Comparison of ENCODE assay signal across 2 cellular contexts in the genomic region with DNA sequence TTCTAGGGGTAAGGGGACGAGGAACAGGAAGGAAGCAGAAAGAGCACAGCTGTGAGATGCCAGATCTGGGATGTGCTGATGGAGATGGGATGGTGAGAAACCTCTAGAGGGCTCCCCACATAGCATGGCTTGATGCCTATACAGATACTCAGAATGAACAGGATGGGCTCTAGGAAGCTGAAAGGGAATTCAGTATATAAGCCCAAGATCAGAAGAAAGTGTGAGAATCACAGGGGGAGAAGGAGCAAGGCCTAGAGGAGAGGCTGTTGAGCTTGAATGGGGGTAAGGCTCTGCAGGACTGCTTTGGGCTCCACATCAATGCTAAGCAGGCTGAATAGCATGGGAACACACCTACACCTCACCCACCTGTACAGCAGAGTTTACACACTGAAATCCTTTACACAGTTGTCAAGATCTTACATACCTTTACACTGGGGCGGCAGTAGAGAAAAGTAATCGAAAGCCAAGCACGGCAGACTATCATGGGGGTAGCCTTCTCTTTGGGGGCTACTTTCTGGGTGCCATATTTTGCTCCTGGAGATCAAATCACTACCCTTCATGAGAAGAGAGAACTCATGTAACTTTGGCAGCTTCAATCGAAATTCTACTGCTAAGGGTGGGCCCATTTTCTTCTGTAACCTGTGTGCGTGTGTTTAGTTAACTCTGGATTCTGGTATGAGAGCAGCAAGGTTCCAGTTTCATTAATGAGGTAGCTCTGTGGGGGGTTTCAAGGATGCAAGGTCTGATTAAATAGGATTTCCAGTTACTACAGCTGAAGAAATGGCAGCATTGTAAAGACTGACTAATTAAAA.
TF ChIP-seq lines count a peak whose summit lies in the region.

No MANE protein-coding gene starts in this region.

TF ChIP-seq in SK-N-SH treated with all-trans-retinoic acid at 6 μM for 48 hours, 23 proteins besides CTCF, POLR2A, EP300 and RAD21:
- TF ChIP-seq, protein P1, sequence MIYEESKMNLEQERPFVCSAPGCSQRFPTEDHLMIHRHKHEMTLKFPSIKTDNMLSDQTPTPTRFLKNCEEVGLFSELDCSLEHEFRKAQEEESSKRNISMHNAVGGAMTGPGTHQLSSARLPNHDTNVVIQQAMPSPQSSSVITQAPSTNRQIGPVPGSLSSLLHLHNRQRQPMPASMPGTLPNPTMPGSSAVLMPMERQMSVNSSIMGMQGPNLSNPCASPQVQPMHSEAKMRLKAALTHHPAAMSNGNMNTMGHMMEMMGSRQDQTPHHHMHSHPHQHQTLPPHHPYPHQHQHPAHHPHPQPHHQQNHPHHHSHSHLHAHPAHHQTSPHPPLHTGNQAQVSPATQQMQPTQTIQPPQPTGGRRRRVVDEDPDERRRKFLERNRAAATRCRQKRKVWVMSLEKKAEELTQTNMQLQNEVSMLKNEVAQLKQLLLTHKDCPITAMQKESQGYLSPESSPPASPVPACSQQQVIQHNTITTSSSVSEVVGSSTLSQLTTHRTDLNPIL (CRISPR knock-in tag; IDR thresholded peaks at IDR 0.05; ENCODE audit: low read depth), result no peak
- TF ChIP-seq CSDC2 (CRISPR knock-in tag; IDR thresholded peaks at IDR 0.05) (no peak), ZC3H10 (CRISPR knock-in tag; IDR thresholded peaks at IDR 0.05) (no peak), SNAI2 (CRISPR knock-in tag; IDR thresholded peaks at IDR 0.05) (no peak), ZNF565 (CRISPR knock-in tag; conservative IDR thresholded peaks at IDR 0.05; ENCODE audit: low read depth) (no peak), ARNTL (CRISPR knock-in tag; IDR thresholded peaks at IDR 0.05; ENCODE audit: borderline replicate concordance, low read depth) (no peak), GLIS3 (CRISPR knock-in tag; IDR thresholded peaks at IDR 0.05) (no peak), PPARA (CRISPR knock-in tag; IDR thresholded peaks at IDR 0.05; ENCODE audit: borderline replicate concordance) (no peak), ESRRG (CRISPR knock-in tag; IDR thresholded peaks at IDR 0.05) (no peak), ZFP3 (CRISPR knock-in tag; IDR thresholded peaks at IDR 0.05) (no peak), ZNF8 (CRISPR knock-in tag; IDR thresholded peaks at IDR 0.05) (no peak)
- TF ChIP-seq, protein P2, sequence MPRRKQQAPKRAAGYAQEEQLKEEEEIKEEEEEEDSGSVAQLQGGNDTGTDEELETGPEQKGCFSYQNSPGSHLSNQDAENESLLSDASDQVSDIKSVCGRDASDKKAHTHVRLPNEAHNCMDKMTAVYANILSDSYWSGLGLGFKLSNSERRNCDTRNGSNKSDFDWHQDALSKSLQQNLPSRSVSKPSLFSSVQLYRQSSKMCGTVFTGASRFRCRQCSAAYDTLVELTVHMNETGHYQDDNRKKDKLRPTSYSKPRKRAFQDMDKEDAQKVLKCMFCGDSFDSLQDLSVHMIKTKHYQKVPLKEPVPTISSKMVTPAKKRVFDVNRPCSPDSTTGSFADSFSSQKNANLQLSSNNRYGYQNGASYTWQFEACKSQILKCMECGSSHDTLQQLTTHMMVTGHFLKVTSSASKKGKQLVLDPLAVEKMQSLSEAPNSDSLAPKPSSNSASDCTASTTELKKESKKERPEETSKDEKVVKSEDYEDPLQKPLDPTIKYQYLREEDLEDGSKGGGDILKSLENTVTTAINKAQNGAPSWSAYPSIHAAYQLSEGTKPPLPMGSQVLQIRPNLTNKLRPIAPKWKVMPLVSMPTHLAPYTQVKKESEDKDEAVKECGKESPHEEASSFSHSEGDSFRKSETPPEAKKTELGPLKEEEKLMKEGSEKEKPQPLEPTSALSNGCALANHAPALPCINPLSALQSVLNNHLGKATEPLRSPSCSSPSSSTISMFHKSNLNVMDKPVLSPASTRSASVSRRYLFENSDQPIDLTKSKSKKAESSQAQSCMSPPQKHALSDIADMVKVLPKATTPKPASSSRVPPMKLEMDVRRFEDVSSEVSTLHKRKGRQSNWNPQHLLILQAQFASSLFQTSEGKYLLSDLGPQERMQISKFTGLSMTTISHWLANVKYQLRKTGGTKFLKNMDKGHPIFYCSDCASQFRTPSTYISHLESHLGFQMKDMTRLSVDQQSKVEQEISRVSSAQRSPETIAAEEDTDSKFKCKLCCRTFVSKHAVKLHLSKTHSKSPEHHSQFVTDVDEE (CRISPR knock-in tag; IDR thresholded peaks at IDR 0.05), result no peak
- TF ChIP-seq, protein P3, sequence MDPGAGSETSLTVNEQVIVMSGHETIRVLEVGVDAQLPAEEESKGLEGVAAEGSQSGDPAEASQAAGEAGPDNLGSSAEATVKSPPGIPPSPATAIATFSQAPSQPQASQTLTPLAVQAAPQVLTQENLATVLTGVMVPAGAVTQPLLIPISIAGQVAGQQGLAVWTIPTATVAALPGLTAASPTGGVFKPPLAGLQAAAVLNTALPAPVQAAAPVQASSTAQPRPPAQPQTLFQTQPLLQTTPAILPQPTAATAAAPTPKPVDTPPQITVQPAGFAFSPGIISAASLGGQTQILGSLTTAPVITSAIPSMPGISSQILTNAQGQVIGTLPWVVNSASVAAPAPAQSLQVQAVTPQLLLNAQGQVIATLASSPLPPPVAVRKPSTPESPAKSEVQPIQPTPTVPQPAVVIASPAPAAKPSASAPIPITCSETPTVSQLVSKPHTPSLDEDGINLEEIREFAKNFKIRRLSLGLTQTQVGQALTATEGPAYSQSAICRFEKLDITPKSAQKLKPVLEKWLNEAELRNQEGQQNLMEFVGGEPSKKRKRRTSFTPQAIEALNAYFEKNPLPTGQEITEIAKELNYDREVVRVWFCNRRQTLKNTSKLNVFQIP (CRISPR knock-in tag; IDR thresholded peaks at IDR 0.05; ENCODE audit: borderline replicate concordance, low read depth), result no peak
- TF ChIP-seq, protein P4, sequence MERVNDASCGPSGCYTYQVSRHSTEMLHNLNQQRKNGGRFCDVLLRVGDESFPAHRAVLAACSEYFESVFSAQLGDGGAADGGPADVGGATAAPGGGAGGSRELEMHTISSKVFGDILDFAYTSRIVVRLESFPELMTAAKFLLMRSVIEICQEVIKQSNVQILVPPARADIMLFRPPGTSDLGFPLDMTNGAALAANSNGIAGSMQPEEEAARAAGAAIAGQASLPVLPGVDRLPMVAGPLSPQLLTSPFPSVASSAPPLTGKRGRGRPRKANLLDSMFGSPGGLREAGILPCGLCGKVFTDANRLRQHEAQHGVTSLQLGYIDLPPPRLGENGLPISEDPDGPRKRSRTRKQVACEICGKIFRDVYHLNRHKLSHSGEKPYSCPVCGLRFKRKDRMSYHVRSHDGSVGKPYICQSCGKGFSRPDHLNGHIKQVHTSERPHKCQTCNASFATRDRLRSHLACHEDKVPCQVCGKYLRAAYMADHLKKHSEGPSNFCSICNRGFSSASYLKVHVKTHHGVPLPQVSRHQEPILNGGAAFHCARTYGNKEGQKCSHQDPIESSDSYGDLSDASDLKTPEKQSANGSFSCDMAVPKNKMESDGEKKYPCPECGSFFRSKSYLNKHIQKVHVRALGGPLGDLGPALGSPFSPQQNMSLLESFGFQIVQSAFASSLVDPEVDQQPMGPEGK (CRISPR knock-in tag; IDR thresholded peaks at IDR 0.05; ENCODE audit: borderline replicate concordance), result no peak
- TF ChIP-seq, protein P5, sequence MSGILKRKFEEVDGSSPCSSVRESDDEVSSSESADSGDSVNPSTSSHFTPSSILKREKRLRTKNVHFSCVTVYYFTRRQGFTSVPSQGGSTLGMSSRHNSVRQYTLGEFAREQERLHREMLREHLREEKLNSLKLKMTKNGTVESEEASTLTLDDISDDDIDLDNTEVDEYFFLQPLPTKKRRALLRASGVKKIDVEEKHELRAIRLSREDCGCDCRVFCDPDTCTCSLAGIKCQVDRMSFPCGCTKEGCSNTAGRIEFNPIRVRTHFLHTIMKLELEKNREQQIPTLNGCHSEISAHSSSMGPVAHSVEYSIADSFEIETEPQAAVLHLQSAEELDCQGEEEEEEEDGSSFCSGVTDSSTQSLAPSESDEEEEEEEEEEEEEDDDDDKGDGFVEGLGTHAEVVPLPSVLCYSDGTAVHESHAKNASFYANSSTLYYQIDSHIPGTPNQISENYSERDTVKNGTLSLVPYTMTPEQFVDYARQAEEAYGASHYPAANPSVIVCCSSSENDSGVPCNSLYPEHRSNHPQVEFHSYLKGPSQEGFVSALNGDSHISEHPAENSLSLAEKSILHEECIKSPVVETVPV (CRISPR knock-in tag; IDR thresholded peaks at IDR 0.05), result no peak

TF ChIP-seq in SK-N-SH, 30 proteins besides CTCF, POLR2A, EP300 and RAD21:
- TF ChIP-seq, protein P6, sequence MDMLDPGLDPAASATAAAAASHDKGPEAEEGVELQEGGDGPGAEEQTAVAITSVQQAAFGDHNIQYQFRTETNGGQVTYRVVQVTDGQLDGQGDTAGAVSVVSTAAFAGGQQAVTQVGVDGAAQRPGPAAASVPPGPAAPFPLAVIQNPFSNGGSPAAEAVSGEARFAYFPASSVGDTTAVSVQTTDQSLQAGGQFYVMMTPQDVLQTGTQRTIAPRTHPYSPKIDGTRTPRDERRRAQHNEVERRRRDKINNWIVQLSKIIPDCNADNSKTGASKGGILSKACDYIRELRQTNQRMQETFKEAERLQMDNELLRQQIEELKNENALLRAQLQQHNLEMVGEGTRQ (IDR thresholded peaks at IDR 0.05; ENCODE audit: borderline replicate concordance, low read depth, low read length), result no peak
- no peak for TF ChIP-seq JUND (IDR thresholded peaks at IDR 0.05)
- TF ChIP-seq, protein P7, sequence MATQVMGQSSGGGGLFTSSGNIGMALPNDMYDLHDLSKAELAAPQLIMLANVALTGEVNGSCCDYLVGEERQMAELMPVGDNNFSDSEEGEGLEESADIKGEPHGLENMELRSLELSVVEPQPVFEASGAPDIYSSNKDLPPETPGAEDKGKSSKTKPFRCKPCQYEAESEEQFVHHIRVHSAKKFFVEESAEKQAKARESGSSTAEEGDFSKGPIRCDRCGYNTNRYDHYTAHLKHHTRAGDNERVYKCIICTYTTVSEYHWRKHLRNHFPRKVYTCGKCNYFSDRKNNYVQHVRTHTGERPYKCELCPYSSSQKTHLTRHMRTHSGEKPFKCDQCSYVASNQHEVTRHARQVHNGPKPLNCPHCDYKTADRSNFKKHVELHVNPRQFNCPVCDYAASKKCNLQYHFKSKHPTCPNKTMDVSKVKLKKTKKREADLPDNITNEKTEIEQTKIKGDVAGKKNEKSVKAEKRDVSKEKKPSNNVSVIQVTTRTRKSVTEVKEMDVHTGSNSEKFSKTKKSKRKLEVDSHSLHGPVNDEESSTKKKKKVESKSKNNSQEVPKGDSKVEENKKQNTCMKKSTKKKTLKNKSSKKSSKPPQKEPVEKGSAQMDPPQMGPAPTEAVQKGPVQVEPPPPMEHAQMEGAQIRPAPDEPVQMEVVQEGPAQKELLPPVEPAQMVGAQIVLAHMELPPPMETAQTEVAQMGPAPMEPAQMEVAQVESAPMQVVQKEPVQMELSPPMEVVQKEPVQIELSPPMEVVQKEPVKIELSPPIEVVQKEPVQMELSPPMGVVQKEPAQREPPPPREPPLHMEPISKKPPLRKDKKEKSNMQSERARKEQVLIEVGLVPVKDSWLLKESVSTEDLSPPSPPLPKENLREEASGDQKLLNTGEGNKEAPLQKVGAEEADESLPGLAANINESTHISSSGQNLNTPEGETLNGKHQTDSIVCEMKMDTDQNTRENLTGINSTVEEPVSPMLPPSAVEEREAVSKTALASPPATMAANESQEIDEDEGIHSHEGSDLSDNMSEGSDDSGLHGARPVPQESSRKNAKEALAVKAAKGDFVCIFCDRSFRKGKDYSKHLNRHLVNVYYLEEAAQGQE (IDR thresholded peaks at IDR 0.05; ENCODE audit: low read depth, low read length), result no peak
- TF ChIP-seq SMC3 (IDR thresholded peaks at IDR 0.05; ENCODE audit: low read depth, low read length), result no peak
- TF ChIP-seq NFIC (IDR thresholded peaks at IDR 0.05; ENCODE audit: borderline replicate concordance), result no peak
- TF ChIP-seq TCF12 (IDR thresholded peaks at IDR 0.05), result no peak
- TF ChIP-seq GATA2 (CRISPR knock-in tag; IDR thresholded peaks at IDR 0.05), result no peak
- TF ChIP-seq MEF2A (IDR thresholded peaks at IDR 0.05; ENCODE audit: borderline replicate concordance, low read depth), result no peak
- TF ChIP-seq FOXM1 (IDR thresholded peaks at IDR 0.05; ENCODE audit: low read depth), result no peak
- no peak for TF ChIP-seq POLR2AphosphoS5 (IDR thresholded peaks at IDR 0.05; ENCODE audit: low read depth, low read length)
- TF ChIP-seq GABPA (IDR thresholded peaks at IDR 0.05; ENCODE audit: low read depth), result no peak
- TF ChIP-seq, protein P8, sequence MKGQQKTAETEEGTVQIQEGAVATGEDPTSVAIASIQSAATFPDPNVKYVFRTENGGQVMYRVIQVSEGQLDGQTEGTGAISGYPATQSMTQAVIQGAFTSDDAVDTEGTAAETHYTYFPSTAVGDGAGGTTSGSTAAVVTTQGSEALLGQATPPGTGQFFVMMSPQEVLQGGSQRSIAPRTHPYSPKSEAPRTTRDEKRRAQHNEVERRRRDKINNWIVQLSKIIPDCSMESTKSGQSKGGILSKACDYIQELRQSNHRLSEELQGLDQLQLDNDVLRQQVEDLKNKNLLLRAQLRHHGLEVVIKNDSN (IDR thresholded peaks at IDR 0.05; ENCODE audit: borderline replicate concordance, low read depth), result no peak
- TF ChIP-seq YY1 (IDR thresholded peaks at IDR 0.05; ENCODE audit: low read depth), result no peak
- no peak for TF ChIP-seq FOXJ3 (CRISPR knock-in tag; IDR thresholded peaks at IDR 0.05)
- TF ChIP-seq NRF1 (IDR thresholded peaks at IDR 0.05; ENCODE audit: low read depth, low read length), result no peak
- TF ChIP-seq, protein P9, sequence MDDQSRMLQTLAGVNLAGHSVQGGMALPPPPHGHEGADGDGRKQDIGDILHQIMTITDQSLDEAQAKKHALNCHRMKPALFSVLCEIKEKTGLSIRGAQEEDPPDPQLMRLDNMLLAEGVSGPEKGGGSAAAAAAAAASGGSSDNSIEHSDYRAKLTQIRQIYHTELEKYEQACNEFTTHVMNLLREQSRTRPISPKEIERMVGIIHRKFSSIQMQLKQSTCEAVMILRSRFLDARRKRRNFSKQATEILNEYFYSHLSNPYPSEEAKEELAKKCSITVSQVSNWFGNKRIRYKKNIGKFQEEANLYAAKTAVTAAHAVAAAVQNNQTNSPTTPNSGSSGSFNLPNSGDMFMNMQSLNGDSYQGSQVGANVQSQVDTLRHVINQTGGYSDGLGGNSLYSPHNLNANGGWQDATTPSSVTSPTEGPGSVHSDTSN (IDR thresholded peaks at IDR 0.05), result no peak
- TF ChIP-seq, protein P10, sequence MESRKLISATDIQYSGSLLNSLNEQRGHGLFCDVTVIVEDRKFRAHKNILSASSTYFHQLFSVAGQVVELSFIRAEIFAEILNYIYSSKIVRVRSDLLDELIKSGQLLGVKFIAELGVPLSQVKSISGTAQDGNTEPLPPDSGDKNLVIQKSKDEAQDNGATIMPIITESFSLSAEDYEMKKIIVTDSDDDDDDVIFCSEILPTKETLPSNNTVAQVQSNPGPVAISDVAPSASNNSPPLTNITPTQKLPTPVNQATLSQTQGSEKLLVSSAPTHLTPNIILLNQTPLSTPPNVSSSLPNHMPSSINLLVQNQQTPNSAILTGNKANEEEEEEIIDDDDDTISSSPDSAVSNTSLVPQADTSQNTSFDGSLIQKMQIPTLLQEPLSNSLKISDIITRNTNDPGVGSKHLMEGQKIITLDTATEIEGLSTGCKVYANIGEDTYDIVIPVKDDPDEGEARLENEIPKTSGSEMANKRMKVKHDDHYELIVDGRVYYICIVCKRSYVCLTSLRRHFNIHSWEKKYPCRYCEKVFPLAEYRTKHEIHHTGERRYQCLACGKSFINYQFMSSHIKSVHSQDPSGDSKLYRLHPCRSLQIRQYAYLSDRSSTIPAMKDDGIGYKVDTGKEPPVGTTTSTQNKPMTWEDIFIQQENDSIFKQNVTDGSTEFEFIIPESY (IDR thresholded peaks at IDR 0.05; ENCODE audit: borderline replicate concordance, low read depth), result no peak
- TF ChIP-seq RFX5 (IDR thresholded peaks at IDR 0.05; ENCODE audit: low read length), result no peak
- TF ChIP-seq TAF1 (IDR thresholded peaks at IDR 0.05; ENCODE audit: borderline replicate concordance, low read depth, low read length), result no peak
- TF ChIP-seq RXRA (IDR thresholded peaks at IDR 0.05; ENCODE audit: borderline replicate concordance, low read depth), result no peak
